ENCODE assay signal across 9 cellular contexts in the genomic region with DNA sequence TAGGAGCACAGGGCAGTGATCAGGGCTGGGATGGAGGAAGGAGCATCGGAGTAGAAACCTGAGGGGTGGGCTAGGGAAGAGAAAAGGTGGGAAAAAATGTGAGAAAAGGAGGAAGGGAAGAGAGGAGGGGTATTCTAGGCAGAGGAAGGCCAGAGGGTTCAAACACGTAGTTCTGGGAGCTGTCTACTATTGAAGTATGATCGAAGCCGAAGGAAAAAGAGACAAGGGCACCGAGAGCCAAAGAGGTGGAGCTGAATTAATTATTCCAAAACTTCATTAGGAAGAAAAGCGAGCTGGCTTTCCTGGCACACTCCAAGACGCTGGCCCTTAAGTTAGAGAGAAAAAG. TPM values are rescaled to one million over a fixed set of nuclear protein-coding genes. Genes with fewer than 3 reads are reported as not detected.
A peak's percentile ranks its signal among the peaks of the same experiment; 100 is the strongest.
DNase-seq lines count a peak whose midpoint lies in the region; ATAC-seq and TF ChIP-seq lines count a peak whose summit lies in the region.
"Had no signal": no experiment of that assay in that cellular context is flagged by ENCODE, and none has a peak within 500 bp of the region (broad histone marks: within the 10 kb centered on the region; RNA-seq: fewer than 3 reads in every experiment).

No MANE protein-coding gene starts in this region.

- H4K20me1 ChIP-seq in OCI-LY7 (ENCODE audit: insufficient read depth, low read length) (no peaks in the 10 kb centered on the region), neural progenitor cell (ENCODE audit: low read depth) (no peaks in the 10 kb centered on the region)

- H3K4me2 ChIP-seq in OCI-LY7 (ENCODE audit: low read length): peak overlapping the region; percentile 59; the same call in 1 of the 2 replicates
- peak overlapping the region; percentile 67 for H3K4me2 ChIP-seq in neural progenitor cell

- H3K4me1 Mint-ChIP-seq in CD4-positive, CD25-positive, alpha-beta regulatory T cell: peaks cover 0 to 26% (median 17%) of the 10 kb centered on the region in 4 donors
- peaks cover 19% of the 10 kb centered on the region for H3K4me1 Mint-ChIP-seq in chondrocyte (ENCODE audit: low read depth)
- peaks cover 21% of the 10 kb centered on the region for H3K4me1 Mint-ChIP-seq in neural progenitor cell

- peak overlapping the region in 3 of 4 donors; percentile 57 to 80 (median 77) for H3K4me3 Mint-ChIP-seq in CD4-positive, CD25-positive, alpha-beta regulatory T cell
- H3K4me3 Mint-ChIP-seq in chondrocyte (ENCODE audit: unreplicated experiment) (peak overlapping the region; percentile 58), neural progenitor cell (peak overlapping the region; percentile 80)

- no TSS peak for BruUV-seq in OCI-LY7 (replicated peaks; lab: Mats Ljungman, UMichigan)

- peaks cover 23% of the 10 kb centered on the region for H3F3A ChIP-seq in neural progenitor cell (ENCODE audit: low read depth)

- TF ChIP-seq CTCF in OCI-LY7 (conservative IDR thresholded peaks at IDR 0.05; ENCODE audit: low read length): no peak
- TF ChIP-seq CTCF in chondrocyte (IDR thresholded peaks at IDR 0.05): no peak
- TF ChIP-seq CTCF in neural progenitor cell (IDR thresholded peaks at IDR 0.05): no peak

- H2AFZ ChIP-seq in OCI-LY7 (ENCODE audit: low read length) (no peak overlapping the region), neural progenitor cell (replicated peaks) (peak overlapping the region; percentile 68)

- no peak overlapping the region for H3K27ac ChIP-seq in CD4-positive, CD25-positive, alpha-beta regulatory T cell (ENCODE audit: insufficient read depth, low read length, poor library complexity, severe bottlenecking)
- H3K27ac ChIP-seq in OCI-LY7 (ENCODE audit: low read depth, low read length, poor library complexity, severe bottlenecking) (no peak overlapping the region), neural progenitor cell (no peak overlapping the region)
- H3K27ac ChIP-seq: neutrophil had no signal

- CTCF ChIA-PET in OCI-LY7 (lab: Charles Lee; ENCODE audit: unreplicated experiment): no interaction called here

- peaks cover 70% of the 10 kb centered on the region for H3K27me3 Mint-ChIP-seq in CD4-positive, CD25-positive, alpha-beta regulatory T cell
- H3K27me3 Mint-ChIP-seq in chondrocyte (ENCODE audit: low read depth) (peaks cover 13% of the 10 kb centered on the region), neural progenitor cell (ENCODE audit: insufficient read depth, low read depth) (peaks cover 52% of the 10 kb centered on the region)

- intact Hi-C loops in OCI-LY7 (cut with micrococcal nuclease; ENCODE audit: unreplicated experiment): no loop called here

- POLR2A ChIA-PET in OCI-LY7 (lab: Charles Lee): no interaction called here

- H3K36me3 ChIP-seq in CD4-positive, CD25-positive, alpha-beta regulatory T cell (ENCODE audit: control insufficient read depth, insufficient read depth, low read length): no peaks in the 10 kb centered on the region
- no peaks in the 10 kb centered on the region for H3K36me3 ChIP-seq in OCI-LY7 (ENCODE audit: insufficient read depth, low read length)
- no peaks in the 10 kb centered on the region for H3K36me3 ChIP-seq in neural progenitor cell
- H3K36me3 ChIP-seq: neutrophil had no signal

- peaks cover 3% of the 10 kb centered on the region for H3K27me3 ChIP-seq in CD4-positive, CD25-positive, alpha-beta regulatory T cell (ENCODE audit: control insufficient read depth, insufficient read depth, low read length)
- peaks cover 86% of the 10 kb centered on the region for H3K27me3 ChIP-seq in neural progenitor cell

- H3K4me3 ChIP-seq in CD4-positive, CD25-positive, alpha-beta regulatory T cell (ENCODE audit: low read depth, low read length): no peak overlapping the region
- H3K4me3 ChIP-seq in OCI-LY7 (ENCODE audit: low read depth, low read length, poor library complexity, severe bottlenecking) (peak overlapping the region; percentile 64), neural progenitor cell (peak overlapping the region; percentile 53)

- H3K36me3 Mint-ChIP-seq in CD4-positive, CD25-positive, alpha-beta regulatory T cell: peaks cover 4% of the 10 kb centered on the region
- H3K36me3 Mint-ChIP-seq in chondrocyte (ENCODE audit: low read depth) (no peaks in the 10 kb centered on the region), neural progenitor cell (no peaks in the 10 kb centered on the region)

- H3K79me2 ChIP-seq in OCI-LY7 (ENCODE audit: insufficient read depth, low read depth, low read length): no peaks in the 10 kb centered on the region
- no peaks in the 10 kb centered on the region for H3K79me2 ChIP-seq in neural progenitor cell (ENCODE audit: low read depth)

- peaks cover 19% of the 10 kb centered on the region for H3K4me1 ChIP-seq in CD4-positive, CD25-positive, alpha-beta regulatory T cell (ENCODE audit: control insufficient read depth, insufficient read depth, low read length, poor library complexity, severe bottlenecking)
- H3K4me1 ChIP-seq in OCI-LY7 (ENCODE audit: insufficient read depth, low read length, poor library complexity, severe bottlenecking): peaks cover 4% of the 10 kb centered on the region
- peaks cover 3% of the 10 kb centered on the region for H3K4me1 ChIP-seq in neural progenitor cell

- ATAC-seq in CD4-positive, CD25-positive, alpha-beta regulatory T cell (ENCODE audit: low read depth in 2 of 2): no peak
- ATAC-seq in HG02870 (IDR thresholded peaks at IDR 0.05; ENCODE audit: unreplicated experiment): no peak

- peaks cover 0 to 5% (median 0%) of the 10 kb centered on the region in 7 donors for H3K9me3 Mint-ChIP-seq in CD4-positive, CD25-positive, alpha-beta regulatory T cell
- no peaks in the 10 kb centered on the region for H3K9me3 Mint-ChIP-seq in chondrocyte (ENCODE audit: low read depth)
- peaks cover 13% of the 10 kb centered on the region for H3K9me3 Mint-ChIP-seq in neural progenitor cell

- no peak overlapping the region for H3K9ac ChIP-seq in neural progenitor cell

- peak overlapping the region in 1 of 3 donors; percentile 90 for H3K27ac Mint-ChIP-seq in CD4-positive, CD25-positive, alpha-beta regulatory T cell
- H3K27ac Mint-ChIP-seq in chondrocyte (ENCODE audit: unreplicated experiment): no peak overlapping the region
- no peak overlapping the region for H3K27ac Mint-ChIP-seq in neural progenitor cell

- no peak for DNase-seq in CD4-positive, CD25-positive, alpha-beta regulatory T cell
- DNase-seq in OCI-LY7 (ENCODE audit: low spot score) (no peak), chondrocyte (ENCODE audit: low spot score) (no peak), neural progenitor cell (ENCODE audit: low spot score) (no peak), MV-4-11 (lab: John Stamatoyannopoulos, UW) (no peak), H4 (ENCODE audit: low spot score) (no peak), hepatic stellate cell (ENCODE audit: low spot score) (no peak)

- H3K9me2 ChIP-seq in OCI-LY7 (ENCODE audit: insufficient read depth, low read length): no peaks in the 10 kb centered on the region

- H3K9me3 ChIP-seq in CD4-positive, CD25-positive, alpha-beta regulatory T cell (ENCODE audit: control insufficient read depth in 2 of 2, low read length in 2 of 2): no peaks in the 10 kb centered on the region
- H3K9me3 ChIP-seq in OCI-LY7 (ENCODE audit: low read length) (no peaks in the 10 kb centered on the region), neural progenitor cell (ENCODE audit: low read depth) (no peaks in the 10 kb centered on the region)
- H3K9me3 ChIP-seq: neutrophil had no signal

RNA-seq across cellular contexts. Expression of gene DLL3, which starts 7.8 kb away (rescaled TPM):
- 0.17 TPM for total RNA-seq in CD4-positive, CD25-positive, alpha-beta regulatory T cell
- under 1 TPM in 1 of 4 donors, not detected in 3; 0.13 TPM for polyA plus RNA-seq in CD4-positive, CD25-positive, alpha-beta regulatory T cell
- total RNA-seq in OCI-LY7 (2014; rRNA removed; shearing (Covaris generic)): 3.4 and 4.4 TPM in 2 replicates
- 3.2 and 4.4 TPM in 2 replicates for total RNA-seq in OCI-LY7 (2022)
- total RNA-seq in chondrocyte: 0.92 to 1.3 TPM (median 1.00 TPM) in 3 replicates
- total RNA-seq in neural progenitor cell (ENCODE audit: low replicate concordance): 0.37 and 2.8 TPM in 2 replicates
- total RNA-seq in H4 (2014; rRNA removed; shearing (Covaris generic)): 2.0 and 2.2 TPM in 2 replicates

RNA-seq across cellular contexts. Expression of gene SELENOV, which starts 8.4 kb away (rescaled TPM):
- not detected for total RNA-seq in CD4-positive, CD25-positive, alpha-beta regulatory T cell
- polyA plus RNA-seq in CD4-positive, CD25-positive, alpha-beta regulatory T cell: not detected
- not detected in 2 replicates for total RNA-seq in OCI-LY7 (2014; rRNA removed; shearing (Covaris generic))
- total RNA-seq in OCI-LY7 (2022) (not detected in 2 replicates), chondrocyte (not detected in 3 replicates), neural progenitor cell (ENCODE audit: low replicate concordance) (0.73 and 6.2 TPM in 2 replicates)
- total RNA-seq in H4 (2014; rRNA removed; shearing (Covaris generic)): not detected in 2 replicates

RNA-seq across cellular contexts. Expression of gene TIMM50, which starts 25.9 kb away (rescaled TPM):
- total RNA-seq in CD4-positive, CD25-positive, alpha-beta regulatory T cell: 45.3 TPM
- 10 to 100 TPM; 35.4 to 47.4 (median 40.2) TPM for polyA plus RNA-seq in CD4-positive, CD25-positive, alpha-beta regulatory T cell
- total RNA-seq in OCI-LY7 (2014; rRNA removed; shearing (Covaris generic)): 98.1 and 116 TPM in 2 replicates
- total RNA-seq in OCI-LY7 (2022) (91.1 and 93.2 TPM in 2 replicates), chondrocyte (46.4 to 65.7 TPM (median 49.9 TPM) in 3 replicates), neural progenitor cell (ENCODE audit: low replicate concordance) (39.9 and 79.3 TPM in 2 replicates)
- 91.9 and 122 TPM in 2 replicates for total RNA-seq in H4 (2014; rRNA removed; shearing (Covaris generic))

RNA-seq across cellular contexts. Expression of gene EID2B, which starts 26.1 kb away (rescaled TPM):
- 4.8 TPM for total RNA-seq in CD4-positive, CD25-positive, alpha-beta regulatory T cell
- 10 to 100 TPM in 3 of 4 donors, 1 to 10 TPM in 1; 7.3 to 11.3 (median 10.3) TPM for polyA plus RNA-seq in CD4-positive, CD25-positive, alpha-beta regulatory T cell
- total RNA-seq in OCI-LY7 (2014; rRNA removed; shearing (Covaris generic)): 11.7 and 13.9 TPM in 2 replicates
- total RNA-seq in OCI-LY7 (2022): 8.7 and 8.8 TPM in 2 replicates
- 1.7 to 2.7 TPM (median 2.4 TPM) in 3 replicates for total RNA-seq in chondrocyte
- total RNA-seq in neural progenitor cell (ENCODE audit: low replicate concordance): 10.1 and 11.1 TPM in 2 replicates
- total RNA-seq in H4 (2014; rRNA removed; shearing (Covaris generic)): 3.2 and 3.3 TPM in 2 replicates

RNA-seq across cellular contexts. Expression of gene EID2, which starts 33.4 kb away (rescaled TPM):
- total RNA-seq in CD4-positive, CD25-positive, alpha-beta regulatory T cell: 13.1 TPM
- polyA plus RNA-seq in CD4-positive, CD25-positive, alpha-beta regulatory T cell: 10 to 100 TPM; 20.2 to 32.7 (median 23.8) TPM
- total RNA-seq in OCI-LY7 (2014; rRNA removed; shearing (Covaris generic)): 19.1 and 22.9 TPM in 2 replicates
- total RNA-seq in OCI-LY7 (2022) (17.3 and 20.7 TPM in 2 replicates), chondrocyte (14.3 to 15.6 TPM (median 15.1 TPM) in 3 replicates), neural progenitor cell (ENCODE audit: low replicate concordance) (20.0 and 23.5 TPM in 2 replicates)
- 10.8 and 11.5 TPM in 2 replicates for total RNA-seq in H4 (2014; rRNA removed; shearing (Covaris generic))
